In genomic region chr7:74568658-74569057, GRCh38 we compare ENCODE assay signal across 1 cellular context.
TF ChIP-seq lines count a peak whose summit lies in the region.

No MANE protein-coding gene starts in this region.

TF ChIP-seq in GM23338, 12 proteins besides CTCF, POLR2A, EP300 and RAD21 (continued from another document):
- TF ChIP-seq REST (IDR thresholded peaks at IDR 0.05; ENCODE audit: unreplicated experiment) (no peak), CREB1 (CRISPR knock-in tag; IDR thresholded peaks at IDR 0.05; ENCODE audit: low read depth) (no peak)
TF ChIP-seq in GM23338: peak in this region for 0.
